In the genomic region with DNA sequence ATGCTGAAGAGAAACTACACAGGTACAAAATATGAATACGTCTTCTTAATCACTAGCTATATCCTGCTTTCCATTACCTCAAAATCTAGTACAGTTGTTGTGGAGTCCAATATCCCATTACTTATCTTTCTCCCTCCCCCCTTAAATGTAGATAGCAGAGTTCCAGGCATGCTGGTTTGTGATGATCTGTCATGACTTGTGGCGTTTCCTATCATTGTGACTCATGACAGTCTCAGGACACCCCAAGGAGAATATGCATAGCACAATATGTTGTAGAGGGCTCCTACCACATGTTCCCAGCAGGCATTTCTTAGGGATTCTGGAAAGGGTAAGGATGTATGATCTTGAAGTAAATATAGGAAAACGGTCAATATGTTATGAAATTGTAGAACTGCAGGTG, we compare ENCODE assay signal across 24 cellular contexts.
"Had no signal": no experiment of that assay in that cellular context is flagged by ENCODE, and none has a peak within 500 bp of the region (broad histone marks: within the 10 kb centered on the region; RNA-seq: fewer than 3 reads in every experiment).

No MANE protein-coding gene starts in this region.

- H3K27me3 ChIP-seq: esophagus squamous epithelium, ovary, sigmoid colon, testis, tibial artery had no signal

- H3K36me3 ChIP-seq: esophagus squamous epithelium, lower lobe of right lung, ovary, sigmoid colon, tibial artery had no signal

- H3K4me3 ChIP-seq: coronary artery, esophagus squamous epithelium, lower lobe of right lung, ovary, psoas muscle, sigmoid colon, testis, tibial artery had no signal

- FAIRE-seq: endothelial cell of umbilical vein, frontal cortex, keratinocyte had no signal

- DNase-seq: dermis blood vessel endothelial cell; effector memory CD4-positive, alpha-beta T cell; erythroblast; esophagus squamous epithelium; head of caudate nucleus; left ventricle myocardium superior; lower lobe of right lung; natural killer cell; occipital lobe; ovary; posterior cingulate gyrus; psoas muscle; right cardiac atrium; sigmoid colon; stimulated activated CD4-positive, alpha-beta T cell treated with anti-CD3 and anti-CD28 coated beads, Interleukin-4, amount 100 ng/mL, for 4 hours; stimulated activated naive CD8-positive, alpha-beta T cell treated with anti-CD3 and anti-CD28 coated beads, Interleukin-15, Interleukin-2, amounts not matched to agents 100 U/mL and 50 U/mL, for 24 hours; substantia nigra; testis; tibial artery had no signal

- ATAC-seq: left ventricle myocardium superior; lower lobe of right lung; natural killer cell; psoas muscle; right cardiac atrium; stimulated activated memory B cell treated with anti-CD40 and anti-IgM and Interleukin-4, amounts not matched to agents 10 μg/mL and 1 μg/mL and 100 μg/mL, for 72 hours; stimulated activated naive CD8-positive, alpha-beta T cell treated with anti-CD3 and anti-CD28 coated beads, Interleukin-15, Interleukin-2, amounts not matched to agents 100 U/mL and 50 U/mL, for 24 hours had no signal
